8 cellular contexts compared by ENCODE assay signal in the genomic region with DNA sequence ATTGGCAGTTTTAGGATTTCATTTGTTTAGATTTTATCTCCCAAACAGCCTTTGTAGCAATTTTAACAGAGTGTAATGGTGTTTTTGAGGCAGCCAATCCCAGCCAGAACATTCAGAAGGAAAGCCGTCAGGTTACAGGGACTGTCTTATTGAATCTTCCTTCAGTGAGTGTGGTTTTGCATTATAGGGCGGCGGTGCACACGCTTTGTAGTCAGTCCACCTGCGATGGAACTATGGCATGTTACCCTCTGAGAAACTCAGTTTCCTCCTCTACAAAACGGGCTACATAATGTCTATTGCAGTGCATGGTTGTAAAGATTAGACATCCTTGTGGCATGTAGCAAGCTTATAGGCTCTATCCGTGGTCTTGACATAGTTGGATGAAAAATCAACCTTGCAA. TPM values are rescaled to one million over a fixed set of nuclear protein-coding genes. Genes with fewer than 3 reads are reported as not detected.
DNase-seq lines count a peak whose midpoint lies in the region; ATAC-seq, FAIRE-seq and TF ChIP-seq lines count a peak whose summit lies in the region.

No MANE protein-coding gene starts in this region.

- FAIRE-seq in urothelium cell line (lab: Jason Lieb, UNC), result peak; percentile 48

- DNase-seq in heart left ventricle (no peak), right atrium auricular region (ENCODE audit: low spot score) (no peak), medulla oblongata (ENCODE audit: extremely low spot score) (peak; percentile 8), urothelium cell line (ENCODE audit: low spot score) (no peak), GM10248 (ENCODE audit: extremely low spot score) (no peak), COR-L47 (lab: John Stamatoyannopoulos, UW) (no peak)
- no peak for DNase-seq in activated naive CD8-positive, alpha-beta T cell treated with anti-CD3 and anti-CD28 coated beads, Interleukin-2, amount 10 ng/mL, durations not matched to agents 7 days and 5 days
- no peak for DNase-seq in stimulated activated CD4-positive, alpha-beta T cell treated with anti-CD3 and anti-CD28 coated beads, Interleukin-2, amount 100 ng/mL, for 24 hours

- no peaks in the 10 kb centered on the region for H3K27me3 Mint-ChIP-seq in activated naive CD8-positive, alpha-beta T cell treated with anti-CD3 and anti-CD28 coated beads, Interleukin-2, amount 10 ng/mL, durations not matched to agents 7 days and 5 days

- H3K4me1 Mint-ChIP-seq in activated naive CD8-positive, alpha-beta T cell treated with anti-CD3 and anti-CD28 coated beads, Interleukin-2, amount 10 ng/mL, durations not matched to agents 7 days and 5 days, result peaks cover 23% of the 10 kb centered on the region

- H3K36me3 ChIP-seq in heart left ventricle, result peaks cover 0 to 15% (median under 1%) of the 10 kb centered on the region in 9 donors
- H3K36me3 ChIP-seq in right atrium auricular region, result no peaks in the 10 kb centered on the region

- CTCF ChIA-PET in GM10248 (lab: Yijun Ruan, JAX), result interaction anchor here (1.5 to 2.5 kb wide), 4 partner anchors 20 to 504 kb away, joined by 3 to 12 read pairs (median 8); no protein-coding TSS in a partner anchor

- H3K4me3 ChIP-seq in heart left ventricle (peak overlapping the region in 10 of 12 donors; percentile 56 to 87 (median 74)), right atrium auricular region (peak overlapping the region in 1 of 2 donors; percentile 88)

- H3K9me3 ChIP-seq in heart left ventricle (no peaks in the 10 kb centered on the region), right atrium auricular region (no peaks in the 10 kb centered on the region)

- H3K27ac ChIP-seq in heart left ventricle (peak overlapping the region in 3 of 12 donors; percentile 88 to 94 (median 90)), right atrium auricular region (peak overlapping the region in 1 of 2 donors; percentile 96)

- POLR2A ChIA-PET in activated naive CD8-positive, alpha-beta T cell treated with anti-CD3 and anti-CD28 coated beads, Interleukin-2, amount 10 ng/mL, durations not matched to agents 7 days and 5 days (lab: Charles Lee), result interaction anchor here (1.3 to 1.9 kb wide), 2 partner anchors 11 to 35 kb away, joined by 3 to 12 read pairs; no protein-coding TSS in a partner anchor
- POLR2A ChIA-PET in GM10248 (lab: Yijun Ruan, JAX), result interaction anchor here (1.5 kb wide), 1 partner anchor 481 kb away, joined by 5 read pairs; a partner anchor contains a TSS

- H3K9me3 Mint-ChIP-seq in activated naive CD8-positive, alpha-beta T cell treated with anti-CD3 and anti-CD28 coated beads, Interleukin-2, amount 10 ng/mL, durations not matched to agents 7 days and 5 days, result no peaks in the 10 kb centered on the region

- intact Hi-C loops in heart left ventricle (cut with DNase I), result no loop called here

- peak overlapping the region; percentile 67 for H3K27ac Mint-ChIP-seq in activated naive CD8-positive, alpha-beta T cell treated with anti-CD3 and anti-CD28 coated beads, Interleukin-2, amount 10 ng/mL, durations not matched to agents 7 days and 5 days

- TF ChIP-seq CTCF in heart left ventricle (IDR thresholded peaks at IDR 0.05) (no peak), right atrium auricular region (IDR thresholded peaks at IDR 0.05) (no peak), GM10248 (IDR thresholded peaks at IDR 0.05; ENCODE audit: control extremely low read depth, extremely low read depth, low read depth, missing control alignments) (no peak)

- peak overlapping the region; percentile 89 for H3K4me3 Mint-ChIP-seq in activated naive CD8-positive, alpha-beta T cell treated with anti-CD3 and anti-CD28 coated beads, Interleukin-2, amount 10 ng/mL, durations not matched to agents 7 days and 5 days

- peaks cover 0 to 46% (median 23%) of the 10 kb centered on the region in 12 donors for H3K4me1 ChIP-seq in heart left ventricle
- peaks cover 0 to 39% of the 10 kb centered on the region in 2 donors for H3K4me1 ChIP-seq in right atrium auricular region

- H3K27me3 ChIP-seq in heart left ventricle (no peaks in the 10 kb centered on the region), right atrium auricular region (no peaks in the 10 kb centered on the region)

- peaks cover 7% of the 10 kb centered on the region for H3K36me3 Mint-ChIP-seq in activated naive CD8-positive, alpha-beta T cell treated with anti-CD3 and anti-CD28 coated beads, Interleukin-2, amount 10 ng/mL, durations not matched to agents 7 days and 5 days

- WGBS in heart left ventricle, 4 donors, result 76 to 87% (median 80%) methylated on average over 7 of the region's 7 CpGs

- ATAC-seq in heart left ventricle, result no peak
- no peak for ATAC-seq in activated naive CD8-positive, alpha-beta T cell treated with anti-CD3 and anti-CD28 coated beads, Interleukin-2, amount 10 ng/mL, durations not matched to agents 7 days and 5 days (ENCODE audit: low read depth)

- TF ChIP-seq POLR2A in heart left ventricle (IDR thresholded peaks at IDR 0.05), result no peak

RNA-seq across cellular contexts. Expression of a gene that starts 1.0 kb away (rescaled TPM):
- total RNA-seq in heart left ventricle (10 to 100 TPM; 16.0 to 28.6 (median 21.3) TPM), right atrium auricular region (10 to 100 TPM; 29.8 to 34.5 TPM)
- polyA plus RNA-seq in heart left ventricle, result 10 to 100 TPM in 1 of 2 donors, 1 to 10 TPM in 1; 5.1 to 13.2 TPM
- total RNA-seq in activated naive CD8-positive, alpha-beta T cell treated with anti-CD3 and anti-CD28 coated beads, Interleukin-2, amount 10 ng/mL, durations not matched to agents 7 days and 5 days, result 10 to 100 TPM; 18.0 to 20.3 TPM

RNA-seq across cellular contexts. Expression of a gene that starts 2.9 kb away (rescaled TPM):
- total RNA-seq in heart left ventricle, result 10 to 100 TPM in 8 of 9 donors, 1 to 10 TPM in 1; 9.3 to 19.5 (median 12.4) TPM
- polyA plus RNA-seq in heart left ventricle, result 1 to 10 TPM; 5.7 to 8.9 TPM
- total RNA-seq in right atrium auricular region, result 10 to 100 TPM; 13.6 to 14.6 TPM
- under 1 TPM; 0.61 to 0.82 TPM for total RNA-seq in activated naive CD8-positive, alpha-beta T cell treated with anti-CD3 and anti-CD28 coated beads, Interleukin-2, amount 10 ng/mL, durations not matched to agents 7 days and 5 days

Comparison
In these comparisons a context has a peak if more than half of its experiments do, and no peak if none do; other contexts are left out.
1. RNA of a gene that starts 2.9 kb away (total RNA-seq): 13.6 to 14.6 TPM in right atrium auricular region and 9.3 to 19.5 TPM in heart left ventricle; 0.61 to 0.82 TPM in activated naive CD8-positive, alpha-beta T cell treated with anti-CD3 and anti-CD28 coated beads, Interleukin-2, amount 10 ng/mL, durations not matched to agents 7 days and 5 days; every median in the first group is over 4 times any median in the second.